ENCODE assay signal across 36 cellular contexts in genomic region chr7:69254643-69255042, GRCh38.
"Had no signal": no experiment of that assay in that cellular context is flagged by ENCODE, and none has a peak within 500 bp of the region (broad histone marks: within the 10 kb centered on the region; RNA-seq: fewer than 3 reads in every experiment).

No MANE protein-coding gene starts in this region.

- H3K9me3 ChIP-seq: adrenal gland, body of pancreas had no signal

- H3K4me1 Mint-ChIP-seq: activated CD4-positive, alpha-beta memory T cell treated with anti-CD3 and anti-CD28 coated beads, Interleukin-2, amount 10 ng/mL, durations not matched to agents 7 days and 5 days; activated CD4-positive, alpha-beta T cell treated with anti-CD3 and anti-CD28 coated beads for 36 hours; activated CD4-positive, alpha-beta T cell treated with anti-CD3 and anti-CD28 coated beads, Interleukin-2, amount 10 ng/mL, durations not matched to agents 7 days and 5 days; activated CD8-positive, alpha-beta memory T cell treated with anti-CD3 and anti-CD28 coated beads, Interleukin-2, amount 10 ng/mL, durations not matched to agents 7 days and 5 days; activated naive CD8-positive, alpha-beta T cell treated with anti-CD3 and anti-CD28 coated beads for 36 hours had no signal

- H3K27me3 Mint-ChIP-seq: activated CD4-positive, alpha-beta memory T cell treated with anti-CD3 and anti-CD28 coated beads, Interleukin-2, amount 10 ng/mL, durations not matched to agents 7 days and 5 days; activated CD4-positive, alpha-beta T cell treated with anti-CD3 and anti-CD28 coated beads, Interleukin-2, amount 10 ng/mL, durations not matched to agents 7 days and 5 days; activated CD8-positive, alpha-beta memory T cell treated with anti-CD3 and anti-CD28 coated beads, Interleukin-2, amount 10 ng/mL, durations not matched to agents 7 days and 5 days; activated T-cell treated with anti-CD3 and anti-CD28 coated beads, Interleukin-2, amount 50 U/mL, for 24 hours had no signal

- H3K36me3 Mint-ChIP-seq: activated CD8-positive, alpha-beta memory T cell treated with anti-CD3 and anti-CD28 coated beads, Interleukin-2, amount 10 ng/mL, durations not matched to agents 7 days and 5 days; activated naive CD8-positive, alpha-beta T cell treated with anti-CD3 and anti-CD28 coated beads for 36 hours had no signal

- FAIRE-seq: astrocyte, TTC549 had no signal

- DNase-seq: activated CD4-positive, alpha-beta memory T cell treated with anti-CD3 and anti-CD28 coated beads, Interleukin-2, amount 10 ng/mL, durations not matched to agents 7 days and 5 days; activated CD4-positive, alpha-beta T cell treated with anti-CD3 and anti-CD28 coated beads for 1 hour; activated CD4-positive, alpha-beta T cell treated with anti-CD3 and anti-CD28 coated beads for 36 hours; activated CD4-positive, alpha-beta T cell treated with anti-CD3 and anti-CD28 coated beads for 48 hours; activated CD4-positive, alpha-beta T cell treated with anti-CD3 and anti-CD28 coated beads, Interleukin-2, amount 10 ng/mL, durations not matched to agents 7 days and 5 days; activated CD4-positive, alpha-beta T cell treated with anti-CD3 and anti-CD28 coated beads, Interleukin-2, amount 50 U/mL, for 48 hours; activated CD4-positive, CD25-positive, alpha-beta regulatory T cell; activated CD8-positive, alpha-beta memory T cell treated with anti-CD3 and anti-CD28 coated beads for 24 hours; activated CD8-positive, alpha-beta memory T cell treated with anti-CD3 and anti-CD28 coated beads, Interleukin-2, amount 10 ng/mL, durations not matched to agents 7 days and 5 days; activated CD8-positive, alpha-beta memory T cell treated with anti-CD3 and anti-CD28 coated beads, Interleukin-2, amount 50 U/mL, for 48 hours; activated CD8-positive, alpha-beta T cell treated with anti-CD3 and anti-CD28 coated beads, Interleukin-2, amount 10 ng/mL, durations not matched to agents 7 days and 5 days; activated effector memory CD4-positive, alpha-beta T cell treated with Interleukin-2 at 50 U/mL for 16 hours; activated gamma-delta T cell; activated naive CD4-positive, alpha-beta T cell treated with anti-CD3 and anti-CD28 coated beads for 36 hours; activated naive CD4-positive, alpha-beta T cell treated with anti-CD3 and anti-CD28 coated beads, Interleukin-2, amount 50 U/mL, for 16 hours; activated naive CD8-positive, alpha-beta T cell treated with anti-CD3 and anti-CD28 coated beads for 36 hours; activated T-cell treated with anti-CD3 and anti-CD28 coated beads, Interleukin-2, amount 50 U/mL, for 24 hours; activated T-cell treated with anti-CD3 and anti-CD28 coated beads, Interleukin-2, amount 50 U/mL, for 48 hours; adrenal gland; amniotic stem cell; aorta; body of pancreas; brain microvascular endothelial cell; central memory CD4-positive, alpha-beta T cell; T-helper 1 cell; T-helper 2 cell; T-helper 9 cell had no signal

- H3K27me3 ChIP-seq: adrenal gland, body of pancreas, brain microvascular endothelial cell, breast epithelium had no signal

- H3K4me3 ChIP-seq: adrenal gland, body of pancreas, breast epithelium had no signal

- H3K4me1 ChIP-seq: body of pancreas, breast epithelium had no signal

- H3K4me3 Mint-ChIP-seq: activated CD4-positive, alpha-beta memory T cell treated with anti-CD3 and anti-CD28 coated beads, Interleukin-2, amount 10 ng/mL, durations not matched to agents 7 days and 5 days; activated CD4-positive, alpha-beta T cell treated with anti-CD3 and anti-CD28 coated beads for 36 hours; activated CD4-positive, alpha-beta T cell treated with anti-CD3 and anti-CD28 coated beads, Interleukin-2, amount 10 ng/mL, durations not matched to agents 7 days and 5 days; activated CD8-positive, alpha-beta memory T cell treated with anti-CD3 and anti-CD28 coated beads, Interleukin-2, amount 10 ng/mL, durations not matched to agents 7 days and 5 days; activated CD8-positive, alpha-beta T cell treated with anti-CD3 and anti-CD28 coated beads, Interleukin-2, amount 10 ng/mL, durations not matched to agents 7 days and 5 days; activated naive CD4-positive, alpha-beta T cell treated with anti-CD3 and anti-CD28 coated beads for 36 hours; activated naive CD8-positive, alpha-beta T cell treated with anti-CD3 and anti-CD28 coated beads for 36 hours; activated T-cell treated with anti-CD3 and anti-CD28 coated beads, Interleukin-2, amount 50 U/mL, for 24 hours; T-helper 1 cell treated with Interleukin-12 subunit alpha and Interleukin-12 subunit beta and Interleukin-4 antibody, amounts not matched to agents 30 μg/mL and 1 μg/mL, for 36 hours; T-helper 2 cell treated with Interferon-gamma antibody and Interleukin-4, amounts not matched to agents 5 μg/mL and 100 μg/mL, for 36 hours had no signal

- H3K36me3 ChIP-seq: adrenal gland, brain microvascular endothelial cell, breast epithelium had no signal

- H3K27ac Mint-ChIP-seq: activated CD4-positive, alpha-beta memory T cell treated with anti-CD3 and anti-CD28 coated beads, Interleukin-2, amount 10 ng/mL, durations not matched to agents 7 days and 5 days; activated CD4-positive, alpha-beta T cell treated with anti-CD3 and anti-CD28 coated beads for 36 hours; activated CD4-positive, alpha-beta T cell treated with anti-CD3 and anti-CD28 coated beads, Interleukin-2, amount 10 ng/mL, durations not matched to agents 7 days and 5 days; activated CD8-positive, alpha-beta memory T cell treated with anti-CD3 and anti-CD28 coated beads, Interleukin-2, amount 10 ng/mL, durations not matched to agents 7 days and 5 days; activated CD8-positive, alpha-beta T cell treated with anti-CD3 and anti-CD28 coated beads, Interleukin-2, amount 10 ng/mL, durations not matched to agents 7 days and 5 days; activated naive CD4-positive, alpha-beta T cell treated with anti-CD3 and anti-CD28 coated beads for 36 hours; activated naive CD4-positive, alpha-beta T cell treated with anti-CD3 and anti-CD28 coated beads, Interleukin-2, amount 50 U/mL, for 72 hours; activated naive CD8-positive, alpha-beta T cell treated with anti-CD3 and anti-CD28 coated beads for 36 hours; activated T-cell treated with anti-CD3 and anti-CD28 coated beads, Interleukin-2, amount 50 U/mL, for 24 hours; activated T-helper 2 cell treated with anti-CD3 and anti-CD28 coated beads, Interferon-gamma antibody, Interleukin-2, Interleukin-4, amounts not matched to agents 10 μg/mL and 5 μg/mL and 100 μg/mL, durations not matched to agents 14 hours and 24 hours and 36 hours; T-helper 1 cell treated with Interleukin-12 subunit alpha and Interleukin-12 subunit beta and Interleukin-4 antibody, amounts not matched to agents 30 μg/mL and 1 μg/mL, for 36 hours; T-helper 2 cell treated with Interferon-gamma antibody and Interleukin-4, amounts not matched to agents 5 μg/mL and 100 μg/mL, for 36 hours had no signal

- H3K27ac ChIP-seq: adrenal gland, body of pancreas, brain microvascular endothelial cell, breast epithelium, VCaP had no signal

- ATAC-seq: activated CD4-positive, alpha-beta T cell treated with anti-CD3 and anti-CD28 coated beads for 36 hours; activated CD4-positive, CD25-positive, alpha-beta regulatory T cell treated with anti-CD3 and anti-CD28 coated beads, Interleukin-2, amount 50 U/mL, for 24 hours; activated CD8-positive, alpha-beta memory T cell treated with anti-CD3 and anti-CD28 coated beads, Interleukin-2, amount 10 ng/mL, durations not matched to agents 7 days and 5 days; activated CD8-positive, alpha-beta T cell treated with anti-CD3 and anti-CD28 coated beads, Interleukin-2, amount 10 ng/mL, durations not matched to agents 7 days and 5 days; activated naive CD4-positive, alpha-beta T cell treated with anti-CD3 and anti-CD28 coated beads, Interleukin-2, amount 50 U/mL, for 72 hours; body of pancreas had no signal
